ENCODE assay signal across 1 cellular context in genomic region chrX:7927259-7928167, GRCh38.
TF ChIP-seq lines count a peak whose summit lies in the region.

Gene PNPLA4 (minus strand): TSS chrX:7927413. CDS start chrX:7926119, 1,294 bp downstream.

TF ChIP-seq in K562, 482 proteins besides CTCF, POLR2A, EP300 and RAD21 (continued from another document and continues in another):
- TF ChIP-seq ZNF518B (CRISPR knock-in tag; IDR thresholded peaks at IDR 0.05) (no peak), MAFG (tag; conservative IDR thresholded peaks at IDR 0.05) (no peak), ZNF121 (CRISPR knock-in tag; conservative IDR thresholded peaks at IDR 0.05) (no peak), ZNF232 (CRISPR knock-in tag; IDR thresholded peaks at IDR 0.05) (no peak), GATA2 (CRISPR knock-in tag; IDR thresholded peaks at IDR 0.05) (no peak), CTCFL (IDR thresholded peaks at IDR 0.05; ENCODE audit: borderline replicate concordance, insufficient read depth, low read depth, low read length, poor library complexity, severe bottlenecking) (no peak), MBD2 (IDR thresholded peaks at IDR 0.05; ENCODE audit: borderline replicate concordance, low read depth) (0 out of 2 replicates have a peak, but pooled peaks have one; percentile 31), CBX2 (IDR thresholded peaks at IDR 0.05; ENCODE audit: insufficient read depth, low read length, poor library complexity, severe bottlenecking) (no peak), KAT2B (IDR thresholded peaks at IDR 0.05; ENCODE audit: low read depth, low read length) (no peak), ARID4B (CRISPR knock-in tag; IDR thresholded peaks at IDR 0.05) (no peak; the same call in 1 of the 2 replicates), SUPT5H (IDR thresholded peaks at IDR 0.05) (peak; percentile 77), ZBTB33 (CRISPR knock-in tag; IDR thresholded peaks at IDR 0.05) (peak; percentile 95), NCOA1 (IDR thresholded peaks at IDR 0.05; ENCODE audit: low read depth) (no peak), CAMTA2 (CRISPR knock-in tag; conservative IDR thresholded peaks at IDR 0.05) (no peak), CCNT2 (IDR thresholded peaks at IDR 0.05; ENCODE audit: borderline replicate concordance, extremely low read depth, insufficient read length, low read depth, low read length) (no peak), PTBP1 (IDR thresholded peaks at IDR 0.05; ENCODE audit: low read depth, low read length) (0 out of 2 replicates have a peak, but pooled peaks have one; percentile 47), ZNF696 (CRISPR knock-in tag; conservative IDR thresholded peaks at IDR 0.05) (no peak), TARDBP (IDR thresholded peaks at IDR 0.05) (no peak), GTF3C2 (IDR thresholded peaks at IDR 0.05; ENCODE audit: borderline replicate concordance, extremely low read depth, insufficient read length) (no peak), KHSRP (IDR thresholded peaks at IDR 0.05) (peak; percentile 72), ZNF445 (CRISPR knock-in tag; IDR thresholded peaks at IDR 0.05; ENCODE audit: low read depth) (no peak), ZNF318 (IDR thresholded peaks at IDR 0.05; ENCODE audit: borderline replicate concordance in 1 of 2, low read depth in 1 of 2) (0 out of 4 replicates have a peak, but pooled peaks of 1 of the 2 experiments have one; percentile 23), ILK (tag; IDR thresholded peaks at IDR 0.05; ENCODE audit: borderline replicate concordance, low read depth) (no peak), HDAC8 (tag; IDR thresholded peaks at IDR 0.05) (no peak), TCF7L2 (IDR thresholded peaks at IDR 0.05; ENCODE audit: low read depth, low read length) (no peak), TFAP4 (CRISPR knock-in tag; IDR thresholded peaks at IDR 0.05; ENCODE audit: borderline replicate concordance) (peak; percentile 61; the same call in 1 of the 2 replicates), L3MBTL2 (IDR thresholded peaks at IDR 0.05) (0 out of 2 replicates have a peak, but pooled peaks have one; percentile 37), MAFF (IDR thresholded peaks at IDR 0.05; ENCODE audit: low read length) (no peak)
